31 cellular contexts compared by ENCODE assay signal in genomic region chr16:8496364-8496763, GRCh38.
"Had no signal": no experiment of that assay in that cellular context is flagged by ENCODE, and none has a peak within 500 bp of the region (broad histone marks: within the 10 kb centered on the region; RNA-seq: fewer than 3 reads in every experiment).

No MANE protein-coding gene starts in this region.

- H3K36me3 ChIP-seq: brain microvascular endothelial cell, breast epithelium, WERI-Rb-1 had no signal

- H3K27ac ChIP-seq: body of pancreas, brain microvascular endothelial cell, breast epithelium, WERI-Rb-1 had no signal

- H3K9me3 ChIP-seq: body of pancreas, breast epithelium had no signal

- H3K4me3 ChIP-seq: body of pancreas, breast epithelium had no signal

- ATAC-seq: activated CD4-positive, alpha-beta T cell treated with anti-CD3 and anti-CD28 coated beads for 36 hours; activated CD4-positive, CD25-positive, alpha-beta regulatory T cell treated with anti-CD3 and anti-CD28 coated beads, Interleukin-2, amount 50 U/mL, for 24 hours; activated CD8-positive, alpha-beta memory T cell treated with anti-CD3 and anti-CD28 coated beads, Interleukin-2, amount 10 ng/mL, durations not matched to agents 7 days and 5 days; activated CD8-positive, alpha-beta T cell treated with anti-CD3 and anti-CD28 coated beads, Interleukin-2, amount 10 ng/mL, durations not matched to agents 7 days and 5 days; activated naive CD8-positive, alpha-beta T cell treated with anti-CD3 and anti-CD28 coated beads, Interleukin-2, amount 50 U/mL, for 24 hours; body of pancreas; WTC11 had no signal

- DNase-seq: activated CD4-positive, alpha-beta memory T cell treated with anti-CD3 and anti-CD28 coated beads, Interleukin-2, amount 10 ng/mL, durations not matched to agents 7 days and 5 days; activated CD4-positive, alpha-beta T cell treated with anti-CD3 and anti-CD28 coated beads for 1 hour; activated CD4-positive, alpha-beta T cell treated with anti-CD3 and anti-CD28 coated beads for 36 hours; activated CD4-positive, alpha-beta T cell treated with anti-CD3 and anti-CD28 coated beads for 48 hours; activated CD4-positive, alpha-beta T cell treated with anti-CD3 and anti-CD28 coated beads, Interleukin-2, amount 10 ng/mL, durations not matched to agents 7 days and 5 days; activated CD4-positive, alpha-beta T cell treated with anti-CD3 and anti-CD28 coated beads, Interleukin-2, amount 50 U/mL, for 48 hours; activated CD4-positive, CD25-positive, alpha-beta regulatory T cell; activated CD8-positive, alpha-beta memory T cell treated with anti-CD3 and anti-CD28 coated beads for 24 hours; activated CD8-positive, alpha-beta memory T cell treated with anti-CD3 and anti-CD28 coated beads, Interleukin-2, amount 10 ng/mL, durations not matched to agents 7 days and 5 days; activated CD8-positive, alpha-beta T cell treated with anti-CD3 and anti-CD28 coated beads, Interleukin-2, amount 10 ng/mL, durations not matched to agents 7 days and 5 days; activated effector memory CD4-positive, alpha-beta T cell treated with Interleukin-2 at 50 U/mL for 16 hours; activated gamma-delta T cell; activated naive CD4-positive, alpha-beta T cell treated with anti-CD3 and anti-CD28 coated beads, Interleukin-2, amount 10 ng/mL, durations not matched to agents 7 days and 5 days; activated naive CD4-positive, alpha-beta T cell treated with Interleukin-2 at 50 U/mL for 16 hours; activated naive CD8-positive, alpha-beta T cell treated with anti-CD3 and anti-CD28 coated beads, Interleukin-2, amount 10 ng/mL, durations not matched to agents 7 days and 5 days; activated naive CD8-positive, alpha-beta T cell treated with anti-CD3 and anti-CD28 coated beads, Interleukin-2, amount 50 U/mL, for 24 hours; activated T-cell treated with anti-CD3 and anti-CD28 coated beads for 4 hours; activated T-cell treated with anti-CD3 and anti-CD28 coated beads, Interleukin-2, amount 50 U/mL, for 24 hours; activated T-cell treated with anti-CD3 and anti-CD28 coated beads, Interleukin-2, amount 50 U/mL, for 48 hours; amniotic stem cell; aorta; body of pancreas; brain microvascular endothelial cell; central memory CD4-positive, alpha-beta T cell; T-helper 1 cell; T-helper 2 cell; T-helper 9 cell; WERI-Rb-1 had no signal

- H3K4me1 ChIP-seq: body of pancreas, breast epithelium had no signal

- H3K27me3 ChIP-seq: body of pancreas, brain microvascular endothelial cell had no signal
